18 cellular contexts compared by ENCODE assay signal in the genomic region with DNA sequence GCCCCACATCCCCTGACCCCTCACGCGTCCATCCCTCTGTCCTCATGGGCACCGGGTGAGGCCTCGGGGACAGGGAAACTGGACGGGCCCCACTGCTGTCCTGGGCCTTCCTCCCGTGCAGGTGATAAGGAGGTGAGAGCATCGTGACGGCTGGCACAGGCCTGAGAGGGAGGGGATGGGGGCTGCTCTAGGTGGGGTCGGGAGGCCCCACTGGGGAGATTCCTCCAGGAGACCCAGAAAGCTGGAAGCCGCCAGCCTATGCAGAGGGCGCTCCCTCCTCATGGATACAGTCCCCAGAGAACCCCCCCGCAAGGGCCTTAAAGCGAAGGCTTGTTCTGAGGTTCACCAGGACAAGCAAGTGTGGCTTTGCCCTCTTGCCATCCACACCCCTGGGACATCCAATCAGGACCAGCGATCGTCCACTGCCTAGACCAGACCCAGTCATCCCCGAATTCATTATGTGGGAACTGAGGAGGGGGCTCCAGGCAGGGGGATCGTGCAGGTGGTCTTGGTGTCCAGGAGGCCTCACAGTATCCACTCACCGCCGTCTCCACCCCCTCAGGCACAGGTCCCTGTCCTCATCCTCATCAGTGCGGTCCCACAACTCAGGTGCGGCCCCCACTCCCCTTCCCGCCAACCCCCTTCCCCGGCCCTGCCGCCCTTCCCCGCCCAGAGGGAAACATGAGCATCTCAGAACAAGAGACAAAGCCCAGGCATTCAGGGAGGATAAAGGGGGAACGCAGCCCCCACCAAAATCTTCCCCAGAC.
"Had no signal": no experiment of that assay in that cellular context is flagged by ENCODE, and none has a peak within 500 bp of the region (broad histone marks: within the 10 kb centered on the region; RNA-seq: fewer than 3 reads in every experiment).

No MANE protein-coding gene starts in this region.

- H3K27me3 ChIP-seq: sigmoid colon, suprapubic skin, upper lobe of right lung had no signal

- H3K9me3 Mint-ChIP-seq: activated CD4-positive, alpha-beta memory T cell treated with anti-CD3 and anti-CD28 coated beads, Interleukin-2, amount 10 ng/mL, durations not matched to agents 7 days and 5 days; activated naive CD8-positive, alpha-beta T cell treated with anti-CD3 and anti-CD28 coated beads, Interleukin-2, amount 10 ng/mL, durations not matched to agents 7 days and 5 days; activated T-cell treated with anti-CD3 and anti-CD28 coated beads, Interleukin-2, amount 50 U/mL, for 72 hours; T-cell had no signal

- H3K9me3 ChIP-seq: esophagus squamous epithelium, prostate gland, sigmoid colon, suprapubic skin, upper lobe of right lung had no signal

- ATAC-seq: activated CD4-positive, alpha-beta T cell treated with anti-CD3 and anti-CD28 coated beads for 36 hours; activated T-cell treated with anti-CD3 and anti-CD28 coated beads, Interleukin-2, amount 50 U/mL, for 72 hours; left lobe of liver; T-cell; upper lobe of right lung had no signal

- H3K4me1 ChIP-seq: prostate gland had no signal

- H3K4me3 Mint-ChIP-seq: activated CD4-positive, alpha-beta memory T cell treated with anti-CD3 and anti-CD28 coated beads, Interleukin-2, amount 10 ng/mL, durations not matched to agents 7 days and 5 days; activated CD4-positive, alpha-beta T cell treated with anti-CD3 and anti-CD28 coated beads for 36 hours; activated naive CD8-positive, alpha-beta T cell treated with anti-CD3 and anti-CD28 coated beads, Interleukin-2, amount 10 ng/mL, durations not matched to agents 7 days and 5 days; activated T-cell treated with anti-CD3 and anti-CD28 coated beads, Interleukin-2, amount 50 U/mL, for 72 hours; naive B cell; T-cell had no signal

- H3K36me3 Mint-ChIP-seq: activated naive CD8-positive, alpha-beta T cell treated with anti-CD3 and anti-CD28 coated beads, Interleukin-2, amount 10 ng/mL, durations not matched to agents 7 days and 5 days; naive B cell; T-cell had no signal

- FAIRE-seq: bronchial epithelial cell, colon had no signal

- DNase-seq: activated CD4-positive, alpha-beta memory T cell treated with anti-CD3 and anti-CD28 coated beads, Interleukin-2, amount 10 ng/mL, durations not matched to agents 7 days and 5 days; activated CD4-positive, alpha-beta T cell treated with anti-CD3 and anti-CD28 coated beads for 36 hours; activated naive CD8-positive, alpha-beta T cell treated with anti-CD3 and anti-CD28 coated beads, Interleukin-2, amount 10 ng/mL, durations not matched to agents 7 days and 5 days; activated T-cell treated with anti-CD3 and anti-CD28 coated beads, Interleukin-2, amount 50 U/mL, for 72 hours; esophagus squamous epithelium; foreskin fibroblast; naive B cell; sigmoid colon; stimulated activated CD4-positive, alpha-beta T cell treated with anti-CD3 and anti-CD28 coated beads, Interleukin-12 subunit alpha, Interleukin-12 subunit beta, amount 100 ng/mL, for 4 hours; stimulated activated naive CD4-positive, alpha-beta T cell treated with Interleukin-2 at 50 U/mL for 16 hours; T-cell; T1000; upper lobe of right lung had no signal

- H3K27ac Mint-ChIP-seq: activated CD4-positive, alpha-beta memory T cell treated with anti-CD3 and anti-CD28 coated beads, Interleukin-2, amount 10 ng/mL, durations not matched to agents 7 days and 5 days; activated CD4-positive, alpha-beta T cell treated with anti-CD3 and anti-CD28 coated beads for 36 hours; activated naive CD8-positive, alpha-beta T cell treated with anti-CD3 and anti-CD28 coated beads, Interleukin-2, amount 10 ng/mL, durations not matched to agents 7 days and 5 days; activated T-cell treated with anti-CD3 and anti-CD28 coated beads, Interleukin-2, amount 50 U/mL, for 72 hours; T-cell had no signal

- H3K36me3 ChIP-seq: esophagus squamous epithelium, prostate gland, sigmoid colon, suprapubic skin, upper lobe of right lung had no signal

- H3K27ac ChIP-seq: prostate gland, suprapubic skin, upper lobe of right lung had no signal

- H3K4me3 ChIP-seq: esophagus squamous epithelium, prostate gland, sigmoid colon, suprapubic skin, upper lobe of right lung had no signal
